26 cellular contexts compared by ENCODE assay signal in the genomic region with DNA sequence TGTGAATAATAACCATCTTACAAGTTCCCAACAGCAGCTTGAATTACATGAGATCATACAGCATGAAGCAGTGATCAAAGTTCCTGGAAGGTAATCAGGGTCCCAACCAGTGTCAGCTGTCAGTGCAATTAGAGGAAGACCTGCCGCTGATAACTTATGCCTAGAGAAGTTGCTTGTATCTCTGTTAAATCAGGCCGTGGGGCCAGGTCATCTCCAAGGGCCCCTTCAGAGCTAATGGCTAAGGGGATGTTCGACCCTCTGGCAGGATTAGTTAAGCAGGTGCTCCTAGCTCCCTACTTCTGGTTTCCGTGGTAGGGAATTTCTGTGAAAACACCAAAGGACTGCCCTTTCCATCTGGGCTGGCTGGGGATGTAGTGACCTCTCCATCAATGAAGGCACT.
"Had no signal": no experiment of that assay in that cellular context is flagged by ENCODE, and none has a peak within 500 bp of the region (broad histone marks: within the 10 kb centered on the region; RNA-seq: fewer than 3 reads in every experiment).

No MANE protein-coding gene starts in this region.

- H3K4me3 Mint-ChIP-seq: naive thymus-derived CD8-positive, alpha-beta T cell; nephron; neural crest cell; stimulated activated memory B cell treated with anti-CD40 and anti-IgM and Interleukin-4, amounts not matched to agents 10 μg/mL and 1 μg/mL and 100 μg/mL, for 72 hours; stimulated activated naive CD8-positive, alpha-beta T cell treated with anti-CD3 and anti-CD28 coated beads, Interleukin-15, amount 100 ng/mL, for 72 hours had no signal

- H3K9ac ChIP-seq: parathyroid adenoma had no signal

- H3K27ac Mint-ChIP-seq: naive thymus-derived CD8-positive, alpha-beta T cell; nephron; stimulated activated memory B cell treated with anti-CD40 and anti-IgM and Interleukin-4, amounts not matched to agents 10 μg/mL and 1 μg/mL and 100 μg/mL, for 72 hours; stimulated activated naive CD8-positive, alpha-beta T cell treated with anti-CD3 and anti-CD28 coated beads, Interleukin-15, amount 100 ng/mL, for 72 hours had no signal

- H3K27me3 ChIP-seq: hepatocyte, right lobe of liver, tibial nerve, vagina had no signal

- H3K79me2 ChIP-seq: hepatocyte, parathyroid adenoma had no signal

- H3K27ac ChIP-seq: lower lobe of right lung, parathyroid adenoma, psoas muscle, right lobe of liver, tibial nerve, vagina had no signal

- H3K4me3 ChIP-seq: hepatocyte, lower lobe of right lung, psoas muscle, right lobe of liver, smooth muscle cell, tibial nerve, vagina had no signal

- H3K4me1 ChIP-seq: right lobe of liver had no signal

- H3K9me3 ChIP-seq: lower lobe of right lung, psoas muscle, right lobe of liver, tibial nerve, vagina had no signal

- H3K36me3 ChIP-seq: lower lobe of right lung, right lobe of liver, tibial nerve, vagina had no signal

- H3K4me2 ChIP-seq: hepatocyte, smooth muscle cell had no signal

- H3K9me3 Mint-ChIP-seq: stimulated activated naive CD8-positive, alpha-beta T cell treated with anti-CD3 and anti-CD28 coated beads, Interleukin-15, amount 100 ng/mL, for 72 hours had no signal

- ATAC-seq: left cardiac atrium; left lobe of liver; lower lobe of right lung; naive thymus-derived CD8-positive, alpha-beta T cell; psoas muscle; right lobe of liver; stimulated activated memory B cell treated with anti-CD40 and anti-IgM and Interleukin-4, amounts not matched to agents 10 μg/mL and 1 μg/mL and 100 μg/mL, for 72 hours; stimulated activated naive CD8-positive, alpha-beta T cell treated with anti-CD3 and anti-CD28 coated beads, Interleukin-15, amount 100 ng/mL, for 72 hours had no signal

- DNase-seq: kidney glomerular epithelial cell; left cardiac atrium; lower lobe of right lung; mammary epithelial cell; mesenchymal stem cell; naive thymus-derived CD8-positive, alpha-beta T cell; nucleus accumbens; psoas muscle; right lobe of liver; stimulated activated CD4-positive, alpha-beta T cell treated with anti-CD3 and anti-CD28 coated beads, Interleukin-1b, Interleukin-23, amount 100 ng/mL, for 48 hours; stimulated activated CD4-positive, alpha-beta T cell treated with anti-CD3 and anti-CD28 coated beads, Interleukin-2, amount 100 ng/mL, for 48 hours; stimulated activated CD4-positive, alpha-beta T cell treated with anti-CD3 and anti-CD28 coated beads, Interleukin-4, amount 100 ng/mL, for 4 hours; stimulated activated CD8-positive, alpha-beta memory T cell treated with anti-CD3 and anti-CD28 coated beads, Interleukin-4, amount 100 ng/mL, for 48 hours; stimulated activated naive CD4-positive, alpha-beta T cell treated with Interleukin-2 at 50 U/mL for 16 hours; stimulated activated naive CD8-positive, alpha-beta T cell treated with anti-CD3 and anti-CD28 coated beads, Interleukin-15, amount 100 ng/mL, for 72 hours; substantia nigra had no signal

- FAIRE-seq: keratinocyte had no signal

- H3K4me1 Mint-ChIP-seq: neural crest cell; stimulated activated naive CD8-positive, alpha-beta T cell treated with anti-CD3 and anti-CD28 coated beads, Interleukin-15, amount 100 ng/mL, for 72 hours had no signal

- H3K36me3 Mint-ChIP-seq: naive thymus-derived CD8-positive, alpha-beta T cell; stimulated activated memory B cell treated with anti-CD40 and anti-IgM and Interleukin-4, amounts not matched to agents 10 μg/mL and 1 μg/mL and 100 μg/mL, for 72 hours had no signal

- H2AFZ ChIP-seq: hepatocyte, parathyroid adenoma had no signal
